ENCODE assay signal across 1 cellular context in genomic region chr7:101814996-101815825, GRCh38.
TF ChIP-seq lines count a peak whose summit lies in the region.

No MANE protein-coding gene starts in this region.

TF ChIP-seq in K562, 482 proteins besides CTCF, POLR2A, EP300 and RAD21 (continued from another document and continues in another):
- TF ChIP-seq, protein P1, sequence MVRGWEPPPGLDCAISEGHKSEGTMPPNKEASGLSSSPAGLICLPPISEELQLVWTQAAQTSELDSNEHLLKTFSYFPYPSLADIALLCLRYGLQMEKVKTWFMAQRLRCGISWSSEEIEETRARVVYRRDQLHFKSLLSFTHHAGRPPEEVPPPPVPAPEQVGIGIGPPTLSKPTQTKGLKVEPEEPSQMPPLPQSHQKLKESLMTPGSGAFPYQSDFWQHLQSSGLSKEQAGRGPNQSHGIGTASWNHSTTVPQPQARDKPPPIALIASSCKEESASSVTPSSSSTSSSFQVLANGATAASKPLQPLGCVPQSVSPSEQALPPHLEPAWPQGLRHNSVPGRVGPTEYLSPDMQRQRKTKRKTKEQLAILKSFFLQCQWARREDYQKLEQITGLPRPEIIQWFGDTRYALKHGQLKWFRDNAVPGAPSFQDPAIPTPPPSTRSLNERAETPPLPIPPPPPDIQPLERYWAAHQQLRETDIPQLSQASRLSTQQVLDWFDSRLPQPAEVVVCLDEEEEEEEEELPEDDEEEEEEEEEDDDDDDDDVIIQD (CRISPR knock-in tag; IDR thresholded peaks at IDR 0.05), result 0 out of 2 replicates have a peak, but pooled peaks have one; percentile 3
- TF ChIP-seq FOXJ2 (tag; IDR thresholded peaks at IDR 0.05) (no peak), SMARCA5 (IDR thresholded peaks at IDR 0.05) (no peak), GATA2 (CRISPR knock-in tag; IDR thresholded peaks at IDR 0.05) (no peak), CTBP1 (IDR thresholded peaks at IDR 0.05; ENCODE audit: borderline replicate concordance) (peak; percentile 63), HMGN3 (IDR thresholded peaks at IDR 0.05; ENCODE audit: borderline replicate concordance, extremely low read depth, insufficient read length, low read depth, low read length) (peak; percentile 67), HDAC2 (IDR thresholded peaks at IDR 0.05) (peak; percentile 63; the same call in 1 of the 2 replicates), PTTG1 (tag; IDR thresholded peaks at IDR 0.05; ENCODE audit: low read depth) (no peak), CEBPZ (IDR thresholded peaks at IDR 0.05; ENCODE audit: borderline replicate concordance, low read depth, low read length) (no peak), ETV5 (CRISPR knock-in tag; IDR thresholded peaks at IDR 0.05; ENCODE audit: low read depth) (peak; percentile 75), WHSC1 (IDR thresholded peaks at IDR 0.05; ENCODE audit: low read length) (no peak), GATAD2A (IDR thresholded peaks at IDR 0.05) (peak; percentile 94), DACH1 (IDR thresholded peaks at IDR 0.05; ENCODE audit: partially characterized antibody) (no peak), ZBTB7A (IDR thresholded peaks at IDR 0.05; ENCODE audit: borderline replicate concordance, control insufficient read depth, low read depth, low read length) (peak; percentile 99), CEBPB (tag; IDR thresholded peaks at IDR 0.05) (no peak), TRIM24 (IDR thresholded peaks at IDR 0.05) (0 out of 4 replicates have a peak, but pooled peaks of 1 of the 2 experiments have one; percentile 29), ZNF239 (CRISPR knock-in tag; IDR thresholded peaks at IDR 0.05) (no peak), ZNF146 (CRISPR knock-in tag; IDR thresholded peaks at IDR 0.05; ENCODE audit: unreplicated experiment) (no peak), ARID1B (IDR thresholded peaks at IDR 0.05) (peak; percentile 44), NCOA6 (IDR thresholded peaks at IDR 0.05) (peak; percentile 85), MAFK (IDR thresholded peaks at IDR 0.05; ENCODE audit: low read length) (no peak), NR1H2 (CRISPR knock-in tag; IDR thresholded peaks at IDR 0.05) (0 out of 2 replicates have a peak, but pooled peaks have one; percentile 61), PHTF2 (CRISPR knock-in tag; IDR thresholded peaks at IDR 0.05) (no peak), NFATC3 (IDR thresholded peaks at IDR 0.05) (no peak), IRF1 (CRISPR knock-in tag; IDR thresholded peaks at IDR 0.05; ENCODE audit: borderline replicate concordance) (no peak), ZNF408 (CRISPR knock-in tag; IDR thresholded peaks at IDR 0.05; ENCODE audit: low read depth) (no peak), CBFB (CRISPR knock-in tag; IDR thresholded peaks at IDR 0.05) (peak; percentile 87; the same call in 1 of the 2 replicates), KAT8 (IDR thresholded peaks at IDR 0.05; ENCODE audit: low read depth) (no peak), SRSF3 (IDR thresholded peaks at IDR 0.05; ENCODE audit: insufficient read depth, low read length) (no peak), BRCA1 (IDR thresholded peaks at IDR 0.05) (no peak), BRCA1 (CRISPR knock-in tag; IDR thresholded peaks at IDR 0.05) (no peak), CREM (IDR thresholded peaks at IDR 0.05; ENCODE audit: low read depth) (0 out of 2 replicates have a peak, but pooled peaks have one; percentile 4), TEAD1 (CRISPR knock-in tag; IDR thresholded peaks at IDR 0.05) (no peak), FOXK1 (CRISPR knock-in tag; IDR thresholded peaks at IDR 0.05; ENCODE audit: borderline replicate concordance) (peak; percentile 74; the same call in 1 of the 2 replicates), NCOA4 (IDR thresholded peaks at IDR 0.05; ENCODE audit: partially characterized antibody) (no peak), MNT (conservative IDR thresholded peaks at IDR 0.05) (0 out of 4 replicates have a peak, but pooled peaks of 1 of the 2 experiments have one; percentile 24), NFIX (CRISPR knock-in tag; IDR thresholded peaks at IDR 0.05; ENCODE audit: low read depth) (no peak), EHMT2 (IDR thresholded peaks at IDR 0.05) (no peak)
- TF ChIP-seq, protein P2, sequence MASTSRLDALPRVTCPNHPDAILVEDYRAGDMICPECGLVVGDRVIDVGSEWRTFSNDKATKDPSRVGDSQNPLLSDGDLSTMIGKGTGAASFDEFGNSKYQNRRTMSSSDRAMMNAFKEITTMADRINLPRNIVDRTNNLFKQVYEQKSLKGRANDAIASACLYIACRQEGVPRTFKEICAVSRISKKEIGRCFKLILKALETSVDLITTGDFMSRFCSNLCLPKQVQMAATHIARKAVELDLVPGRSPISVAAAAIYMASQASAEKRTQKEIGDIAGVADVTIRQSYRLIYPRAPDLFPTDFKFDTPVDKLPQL (IDR thresholded peaks at IDR 0.05; ENCODE audit: extremely low read depth, insufficient read length), result no peak
- TF ChIP-seq, protein P3, sequence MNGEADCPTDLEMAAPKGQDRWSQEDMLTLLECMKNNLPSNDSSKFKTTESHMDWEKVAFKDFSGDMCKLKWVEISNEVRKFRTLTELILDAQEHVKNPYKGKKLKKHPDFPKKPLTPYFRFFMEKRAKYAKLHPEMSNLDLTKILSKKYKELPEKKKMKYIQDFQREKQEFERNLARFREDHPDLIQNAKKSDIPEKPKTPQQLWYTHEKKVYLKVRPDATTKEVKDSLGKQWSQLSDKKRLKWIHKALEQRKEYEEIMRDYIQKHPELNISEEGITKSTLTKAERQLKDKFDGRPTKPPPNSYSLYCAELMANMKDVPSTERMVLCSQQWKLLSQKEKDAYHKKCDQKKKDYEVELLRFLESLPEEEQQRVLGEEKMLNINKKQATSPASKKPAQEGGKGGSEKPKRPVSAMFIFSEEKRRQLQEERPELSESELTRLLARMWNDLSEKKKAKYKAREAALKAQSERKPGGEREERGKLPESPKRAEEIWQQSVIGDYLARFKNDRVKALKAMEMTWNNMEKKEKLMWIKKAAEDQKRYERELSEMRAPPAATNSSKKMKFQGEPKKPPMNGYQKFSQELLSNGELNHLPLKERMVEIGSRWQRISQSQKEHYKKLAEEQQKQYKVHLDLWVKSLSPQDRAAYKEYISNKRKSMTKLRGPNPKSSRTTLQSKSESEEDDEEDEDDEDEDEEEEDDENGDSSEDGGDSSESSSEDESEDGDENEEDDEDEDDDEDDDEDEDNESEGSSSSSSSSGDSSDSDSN (IDR thresholded peaks at IDR 0.05; ENCODE audit: borderline replicate concordance in 1 of 2, low read depth in 2 of 2, low read length in 2 of 2), result no peak
- TF ChIP-seq, protein P4, sequence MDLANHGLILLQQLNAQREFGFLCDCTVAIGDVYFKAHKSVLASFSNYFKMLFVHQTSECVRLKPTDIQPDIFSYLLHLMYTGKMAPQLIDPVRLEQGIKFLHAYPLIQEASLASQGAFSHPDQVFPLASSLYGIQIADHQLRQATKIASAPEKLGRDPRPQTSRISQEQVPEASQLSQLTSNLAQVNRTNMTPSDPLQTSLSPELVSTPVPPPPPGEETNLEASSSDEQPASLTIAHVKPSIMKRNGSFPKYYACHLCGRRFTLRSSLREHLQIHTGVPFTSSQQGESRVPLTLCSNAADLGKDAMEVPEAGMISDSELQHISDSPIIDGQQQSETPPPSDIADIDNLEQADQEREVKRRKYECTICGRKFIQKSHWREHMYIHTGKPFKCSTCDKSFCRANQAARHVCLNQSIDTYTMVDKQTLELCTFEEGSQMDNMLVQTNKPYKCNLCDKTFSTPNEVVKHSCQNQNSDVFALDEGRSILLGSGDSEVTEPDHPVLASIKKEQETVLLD (IDR thresholded peaks at IDR 0.05), result peak; percentile 88
- TF ChIP-seq, protein P5, sequence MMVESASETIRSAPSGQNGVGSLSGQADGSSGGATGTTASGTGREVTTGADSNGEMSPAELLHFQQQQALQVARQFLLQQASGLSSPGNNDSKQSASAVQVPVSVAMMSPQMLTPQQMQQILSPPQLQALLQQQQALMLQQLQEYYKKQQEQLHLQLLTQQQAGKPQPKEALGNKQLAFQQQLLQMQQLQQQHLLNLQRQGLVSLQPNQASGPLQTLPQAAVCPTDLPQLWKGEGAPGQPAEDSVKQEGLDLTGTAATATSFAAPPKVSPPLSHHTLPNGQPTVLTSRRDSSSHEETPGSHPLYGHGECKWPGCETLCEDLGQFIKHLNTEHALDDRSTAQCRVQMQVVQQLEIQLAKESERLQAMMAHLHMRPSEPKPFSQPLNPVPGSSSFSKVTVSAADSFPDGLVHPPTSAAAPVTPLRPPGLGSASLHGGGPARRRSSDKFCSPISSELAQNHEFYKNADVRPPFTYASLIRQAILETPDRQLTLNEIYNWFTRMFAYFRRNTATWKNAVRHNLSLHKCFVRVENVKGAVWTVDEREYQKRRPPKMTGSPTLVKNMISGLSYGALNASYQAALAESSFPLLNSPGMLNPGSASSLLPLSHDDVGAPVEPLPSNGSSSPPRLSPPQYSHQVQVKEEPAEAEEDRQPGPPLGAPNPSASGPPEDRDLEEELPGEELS (CRISPR knock-in tag; IDR thresholded peaks at IDR 0.05; ENCODE audit: borderline replicate concordance), result peak; percentile 29; the same call in 1 of the 2 replicates
